In genomic region chr11:30911247-30911646, GRCh38 we compare ENCODE assay signal across 16 cellular contexts.
DNase-seq lines count a peak whose midpoint lies in the region; ATAC-seq and TF ChIP-seq lines count a peak whose summit lies in the region.
"Had no signal": no experiment of that assay in that cellular context is flagged by ENCODE, and none has a peak within 500 bp of the region (broad histone marks: within the 10 kb centered on the region; RNA-seq: fewer than 3 reads in every experiment).

No MANE protein-coding gene starts in this region.

- H3K36me3 Mint-ChIP-seq in endodermal cell (ENCODE audit: low read depth): no peaks in the 10 kb centered on the region
- H3K36me3 Mint-ChIP-seq: CD14-positive monocyte; CD8-positive, alpha-beta T cell had no signal

- no peak overlapping the region for H2AFZ ChIP-seq in mammary epithelial cell (ENCODE audit: low read depth, low read length)

- H3K4me1 ChIP-seq in mammary epithelial cell (ENCODE audit: insufficient read depth, low read length): no peaks in the 10 kb centered on the region
- no peaks in the 10 kb centered on the region for H3K4me1 ChIP-seq in endodermal cell (ENCODE audit: control insufficient read depth, insufficient read depth, low read length)
- H3K4me1 ChIP-seq: A549 had no signal

- H3K4me3 ChIP-seq in mammary epithelial cell (replicated peaks in 1 of 3; ENCODE audit: insufficient read depth in 1 of 3, low read depth in 2 of 3, low read length in 3 of 3) (no peak overlapping the region), endodermal cell (ENCODE audit: low read length) (no peak overlapping the region)
- H3K4me3 ChIP-seq: A549 had no signal

- dilution Hi-C loops in mammary epithelial cell (cut with HindIII; ENCODE audit: low sequenced_read_pairs): loop anchor here (10.0 kb wide), 1 partner anchor 556 kb away; no protein-coding TSS in a partner anchor

- H3K27me3 ChIP-seq in mammary epithelial cell (ENCODE audit: insufficient read depth, low read length) (no peaks in the 10 kb centered on the region), endodermal cell (ENCODE audit: control insufficient read depth, insufficient read depth, low read length, poor library complexity, severe bottlenecking) (no peaks in the 10 kb centered on the region)

- no peaks in the 10 kb centered on the region for H3K9me3 ChIP-seq in mammary epithelial cell (replicated peaks; ENCODE audit: insufficient read depth, low read length)
- H3K9me3 ChIP-seq in endodermal cell (ENCODE audit: control insufficient read depth, low read length): no peaks in the 10 kb centered on the region
- H3K9me3 ChIP-seq: A549 had no signal

- intact Hi-C loops in mammary epithelial cell (cut with micrococcal nuclease): loop anchor here (10.0 kb wide), 1 partner anchor 776 kb away; no protein-coding TSS in a partner anchor

- BruUV-seq in mammary epithelial cell (replicated peaks; lab: Mats Ljungman, UMichigan): no TSS peak

- H3K4me2 ChIP-seq in mammary epithelial cell (ENCODE audit: insufficient read depth, low read depth, low read length): no peak overlapping the region
- H3K4me2 ChIP-seq: A549 had no signal

- no peak overlapping the region for H3K27ac Mint-ChIP-seq in endodermal cell
- H3K27ac Mint-ChIP-seq: CD8-positive, alpha-beta T cell; HFFc6 had no signal

- peaks cover 2% of the 10 kb centered on the region for H3K27me3 Mint-ChIP-seq in endodermal cell (ENCODE audit: insufficient read depth)

- H3K4me1 Mint-ChIP-seq in endodermal cell: peaks cover 16% of the 10 kb centered on the region

- peak; percentile 26 to 78 for DNase-seq in T47D (ENCODE audit: low read depth in 1 of 2, low spot score in 1 of 2)
- DNase-seq in mammary epithelial cell: no peak
- DNase-seq in endodermal cell: peak; percentile 75
- DNase-seq in kidney tubule cell (ENCODE audit: low spot score): peak; percentile 30
- DNase-seq in T-helper 9 cell: no peak
- DNase-seq: CD8-positive, alpha-beta T cell; COR-L47; DMS153; GF-D8; HCEC 1CT; HFFc6 had no signal

- H3K36me3 ChIP-seq in mammary epithelial cell (ENCODE audit: insufficient read depth, low read length) (no peaks in the 10 kb centered on the region), endodermal cell (ENCODE audit: control insufficient read depth, insufficient read depth, low read length) (no peaks in the 10 kb centered on the region)

- H3K79me2 ChIP-seq in mammary epithelial cell (ENCODE audit: insufficient read depth, low read length): no peaks in the 10 kb centered on the region

- no peaks in the 10 kb centered on the region for H4K20me1 ChIP-seq in mammary epithelial cell (ENCODE audit: insufficient read depth, low read length)

- no peak for TF ChIP-seq CTCF in mammary epithelial cell (conservative IDR thresholded peaks at IDR 0.05 in 1 of 2, IDR thresholded peaks at IDR 0.05 in 1 of 2; ENCODE audit: extremely low read depth in 1 of 2, insufficient read depth in 1 of 2, low read depth in 1 of 2, low read length in 2 of 2)
- TF ChIP-seq CTCF in endodermal cell (conservative IDR thresholded peaks at IDR 0.05): no peak

- in situ Hi-C loops in T47D (cut with HindIII; ENCODE audit: low pct_unique_long_range_greater_than_20kb, low sequenced_read_pairs): no loop called here
- in situ Hi-C loops in mammary epithelial cell (cut with MboI; ENCODE audit: low sequenced_read_pairs in 2 of 2): loop anchor here (10.0 to 25.0 kb wide), 3 partner anchors 556 to 1474 kb away; no protein-coding TSS in a partner anchor

- H3K9ac ChIP-seq in mammary epithelial cell (ENCODE audit: insufficient read depth, low read length): no peak overlapping the region
- H3K9ac ChIP-seq in endodermal cell (ENCODE audit: extremely low read depth, low read length, poor library complexity, severe bottlenecking): no peak overlapping the region

- H3K27ac ChIP-seq in mammary epithelial cell (ENCODE audit: insufficient read depth, low read depth, low read length): no peak overlapping the region
- no peak overlapping the region for H3K27ac ChIP-seq in endodermal cell (ENCODE audit: low read depth, low read length)
- H3K27ac ChIP-seq: A549, HL-60 had no signal

- CTCF ChIA-PET in mammary epithelial cell (lab: Charles Lee; ENCODE audit: low non-redundant PET): no interaction called here

- H3K9me3 Mint-ChIP-seq in endodermal cell: no peaks in the 10 kb centered on the region
- H3K9me3 Mint-ChIP-seq: CD14-positive monocyte; CD8-positive, alpha-beta T cell had no signal

- no peak for ATAC-seq in GM21390 (IDR thresholded peaks at IDR 0.05; ENCODE audit: unreplicated experiment)
- no peak for ATAC-seq in HG03565 (IDR thresholded peaks at IDR 0.05; ENCODE audit: unreplicated experiment)
- ATAC-seq: A549; CD8-positive, alpha-beta T cell had no signal

- no peak overlapping the region for H3K4me3 Mint-ChIP-seq in endodermal cell
- H3K4me3 Mint-ChIP-seq: CD14-positive monocyte; CD8-positive, alpha-beta T cell; HFFc6 had no signal

Comparison
In these comparisons a context has a peak if more than half of its experiments do, and no peak if none do; other contexts are left out.
1. DNase-seq: peak in T47D (2 of 2), endodermal cell (single experiment) and kidney tubule cell (single experiment); none in mammary epithelial cell (single experiment) and T-helper 9 cell (single experiment).